7 cellular contexts compared by ENCODE assay signal in genomic region chr21:6498716-6499115, GRCh38.
DNase-seq lines count a peak whose midpoint lies in the region; ATAC-seq and TF ChIP-seq lines count a peak whose summit lies in the region.
"Not testable (repeated sequence)": the region's sequence is repeated elsewhere in the genome, so short reads cannot be mapped to it uniquely, and the experiment has no call there.

No MANE protein-coding gene starts in this region.

- H3K9me3 ChIP-seq in HCT116 (ENCODE audit: control insufficient read depth in 1 of 2, insufficient read depth in 1 of 2, low read depth in 1 of 2, low read length in 2 of 2); breast epithelium; right cardiac atrium (ENCODE audit: control insufficient read depth, low read length); neutrophil: not testable (repeated sequence)

- RAD21 ChIA-PET in HCT116 (lab: Charles Lee; ENCODE audit: low non-redundant PET in 1 of 2, low total read pairs in 2 of 2, uncharacterized antibody in 2 of 2, unreplicated experiment in 2 of 2): not testable (repeated sequence)

- H3K4me3 ChIP-seq in HCT116 (replicated peaks in 1 of 2; ENCODE audit: low read depth in 1 of 2, low read length in 2 of 2) (peak overlapping the region; percentile 45 to 47; a peak in 3 of 4 replicates), HL-60 (replicated peaks; ENCODE audit: insufficient read depth, low read length) (peak overlapping the region; percentile 45), breast epithelium (peak overlapping the region in 2 of 3 donors; percentile 51 to 67), right cardiac atrium (ENCODE audit: low read length) (peak overlapping the region; percentile 48), neutrophil (ENCODE audit: low read depth in 1 of 2, low read length in 1 of 2) (peak overlapping the region in 1 of 2 experiments; percentile 38)

- not testable (repeated sequence) for BruUV-seq in HCT116 (replicated peaks; lab: Mats Ljungman, UMichigan)

- not testable (repeated sequence) for H3K4me2 ChIP-seq in HCT116 (ENCODE audit: low read length)

- not testable (repeated sequence) for H3K27me3 Mint-ChIP-seq in activated CD4-positive, alpha-beta T cell treated with anti-CD3 and anti-CD28 coated beads for 36 hours

- intact Hi-C loops in HCT116 (cut with micrococcal nuclease); activated CD4-positive, alpha-beta T cell treated with anti-CD3 and anti-CD28 coated beads for 36 hours (cut with DNase I, micrococcal nuclease); breast epithelium (cut with DNase I; ENCODE audit: low total_unique reads); right cardiac atrium (cut with DNase I): not testable (repeated sequence)

- peak overlapping the region; percentile 57 for H3K4me3 Mint-ChIP-seq in activated CD4-positive, alpha-beta T cell treated with anti-CD3 and anti-CD28 coated beads for 36 hours

- ATAC-seq in GM18867 (IDR thresholded peaks at IDR 0.05; ENCODE audit: unreplicated experiment) (peak; percentile 21), HCT116 (peak; percentile 47), right cardiac atrium (peak; percentile 42 to 78)
- peak; percentile 12 for ATAC-seq in activated CD4-positive, alpha-beta T cell treated with anti-CD3 and anti-CD28 coated beads for 36 hours

- WGBS in right cardiac atrium: under 1% methylated on average over 27 of the region's 55 CpGs

- H4K20me1 ChIP-seq in HCT116 (ENCODE audit: insufficient read depth): not testable (repeated sequence)

- H3K27ac ChIP-seq in HCT116 (ENCODE audit: low read depth, low read length): 0 out of 2 replicates have a peak overlapping the region, but pooled peaks have one; percentile 43
- peak overlapping the region; percentile 74 for H3K27ac ChIP-seq in HL-60 (replicated peaks)
- H3K27ac ChIP-seq in breast epithelium: peak overlapping the region in 1 of 2 donors; percentile 78
- peak overlapping the region; percentile 52 for H3K27ac ChIP-seq in right cardiac atrium (ENCODE audit: low read length)
- peak overlapping the region; percentile 75 for H3K27ac ChIP-seq in neutrophil

- not testable (repeated sequence) for TF ChIP-seq POLR2A in HCT116 (IDR thresholded peaks at IDR 0.05; ENCODE audit: borderline replicate concordance, extremely low read depth, insufficient read depth, insufficient read length); breast epithelium (IDR thresholded peaks at IDR 0.05)

- CTCF ChIA-PET in HCT116 (lab: Charles Lee); activated CD4-positive, alpha-beta T cell treated with anti-CD3 and anti-CD28 coated beads for 36 hours (lab: Charles Lee): not testable (repeated sequence)

- POLR2A ChIA-PET in HCT116 (lab: Charles Lee); activated CD4-positive, alpha-beta T cell treated with anti-CD3 and anti-CD28 coated beads for 36 hours (lab: Charles Lee): not testable (repeated sequence)

- TF ChIP-seq CTCF in HCT116 (IDR thresholded peaks at IDR 0.05 in 2 of 3, conservative IDR thresholded peaks at IDR 0.05 in 1 of 3; ENCODE audit: borderline replicate concordance in 1 of 3, insufficient read depth in 1 of 3, low read depth in 2 of 3, low read length in 2 of 3); HL-60 (IDR thresholded peaks at IDR 0.05; ENCODE audit: insufficient read depth, low read length); breast epithelium (IDR thresholded peaks at IDR 0.05); neutrophil (IDR thresholded peaks at IDR 0.05): not testable (repeated sequence)

- not testable (repeated sequence) for H3K4me1 Mint-ChIP-seq in activated CD4-positive, alpha-beta T cell treated with anti-CD3 and anti-CD28 coated beads for 36 hours

- H3K36me3 ChIP-seq in HCT116 (ENCODE audit: control insufficient read depth in 1 of 2, insufficient read depth in 2 of 2, low read length in 2 of 2); breast epithelium; neutrophil: not testable (repeated sequence)

- not testable (repeated sequence) for DNase-seq in HCT116 (ENCODE audit: low read depth, low spot score); breast epithelium (ENCODE audit: low spot score in 2 of 2)
- DNase-seq in HL-60 (ENCODE audit: low read depth in 1 of 2, low spot score in 1 of 2) (peak in 1 of 2 experiments; percentile 1), right cardiac atrium (peak; percentile 6 to 71 (median 48))
- peak; percentile 54 for DNase-seq in activated CD4-positive, alpha-beta T cell treated with anti-CD3 and anti-CD28 coated beads for 36 hours

- H3K9me2 ChIP-seq in HCT116 (ENCODE audit: insufficient read depth): not testable (repeated sequence)

- not testable (repeated sequence) for H3K36me3 Mint-ChIP-seq in activated CD4-positive, alpha-beta T cell treated with anti-CD3 and anti-CD28 coated beads for 36 hours (ENCODE audit: low read depth)

- H3K9me3 Mint-ChIP-seq in activated CD4-positive, alpha-beta T cell treated with anti-CD3 and anti-CD28 coated beads for 36 hours (ENCODE audit: low read depth): not testable (repeated sequence)

- H3K4me1 ChIP-seq in HCT116 (ENCODE audit: control insufficient read depth in 1 of 2, insufficient read depth in 2 of 2, low read length in 2 of 2); breast epithelium; right cardiac atrium (ENCODE audit: control insufficient read depth, insufficient read depth, low read length); neutrophil (ENCODE audit: control insufficient read depth in 1 of 2, insufficient read depth in 1 of 2, low read depth in 1 of 2, low read length in 1 of 2): not testable (repeated sequence)

- H3K79me2 ChIP-seq in HCT116 (ENCODE audit: insufficient read depth, low read length): not testable (repeated sequence)

- not testable (repeated sequence) for TF ChIP-seq RAD21 in HCT116 (IDR thresholded peaks at IDR 0.05; ENCODE audit: low read depth)

- H2AFZ ChIP-seq in HCT116 (ENCODE audit: low read depth, low read length, poor library complexity, severe bottlenecking): not testable (repeated sequence)

- not testable (repeated sequence) for H3K27ac Mint-ChIP-seq in activated CD4-positive, alpha-beta T cell treated with anti-CD3 and anti-CD28 coated beads for 36 hours

- not testable (repeated sequence) for H3K27me3 ChIP-seq in HCT116 (ENCODE audit: insufficient read depth, low read length); HL-60 (ENCODE audit: insufficient read depth, poor library complexity, severe bottlenecking); breast epithelium; right cardiac atrium (ENCODE audit: control insufficient read depth, insufficient read depth); neutrophil

- peak overlapping the region; percentile 56; the same call in 1 of the 2 replicates for H3K9ac ChIP-seq in HCT116 (ENCODE audit: low read length)
